ENCODE assay signal across 2 cellular contexts in the genomic region with DNA sequence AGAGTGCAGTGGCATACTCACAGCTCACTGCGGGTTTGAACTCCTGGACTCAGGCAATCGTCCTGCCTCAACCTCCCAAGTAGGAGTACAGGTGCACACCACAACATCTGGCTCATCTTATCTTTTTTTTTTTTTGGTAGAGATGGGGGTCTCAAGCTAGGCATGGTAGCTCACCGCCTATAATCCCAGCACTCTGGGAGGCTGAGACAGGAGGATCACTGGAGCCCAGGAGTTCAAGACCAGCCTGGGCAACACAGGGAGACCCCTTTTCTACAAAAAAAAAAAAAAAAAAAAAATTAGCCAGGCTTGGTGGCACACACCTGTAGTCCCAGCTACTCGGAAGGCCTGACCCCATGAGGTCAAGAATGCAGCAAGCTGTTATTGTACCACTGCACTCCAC.
TF ChIP-seq lines count a peak whose summit lies in the region.

No MANE protein-coding gene starts in this region.

TF ChIP-seq in IMR-90, 13 proteins besides CTCF, POLR2A, EP300 and RAD21:
- TF ChIP-seq CEBPB (IDR thresholded peaks at IDR 0.05; ENCODE audit: low read depth, low read length), result no peak
- no peak for TF ChIP-seq BHLHE40 (IDR thresholded peaks at IDR 0.05; ENCODE audit: low read depth, low read length)
- no peak for TF ChIP-seq MXI1 (IDR thresholded peaks at IDR 0.05; ENCODE audit: borderline replicate concordance, low read depth, low read length)
- TF ChIP-seq MAFK (IDR thresholded peaks at IDR 0.05; ENCODE audit: low read depth, low read length), result no peak
- no peak for TF ChIP-seq RFX5 (IDR thresholded peaks at IDR 0.05; ENCODE audit: low read depth, low read length)
- no peak for TF ChIP-seq MAZ (IDR thresholded peaks at IDR 0.05; ENCODE audit: borderline replicate concordance, low read depth, low read length)
- TF ChIP-seq FOS (IDR thresholded peaks at IDR 0.05; ENCODE audit: low read depth, low read length), result no peak
- TF ChIP-seq, protein P1, sequence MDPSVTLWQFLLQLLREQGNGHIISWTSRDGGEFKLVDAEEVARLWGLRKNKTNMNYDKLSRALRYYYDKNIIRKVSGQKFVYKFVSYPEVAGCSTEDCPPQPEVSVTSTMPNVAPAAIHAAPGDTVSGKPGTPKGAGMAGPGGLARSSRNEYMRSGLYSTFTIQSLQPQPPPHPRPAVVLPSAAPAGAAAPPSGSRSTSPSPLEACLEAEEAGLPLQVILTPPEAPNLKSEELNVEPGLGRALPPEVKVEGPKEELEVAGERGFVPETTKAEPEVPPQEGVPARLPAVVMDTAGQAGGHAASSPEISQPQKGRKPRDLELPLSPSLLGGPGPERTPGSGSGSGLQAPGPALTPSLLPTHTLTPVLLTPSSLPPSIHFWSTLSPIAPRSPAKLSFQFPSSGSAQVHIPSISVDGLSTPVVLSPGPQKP (IDR thresholded peaks at IDR 0.05; ENCODE audit: borderline replicate concordance, low read depth, low read length), result no peak

TF ChIP-seq in GM12878, 131 proteins besides CTCF, POLR2A, EP300 and RAD21:
- no peak for TF ChIP-seq HDGF (IDR thresholded peaks at IDR 0.05)
